ENCODE assay signal across 1 cellular context in genomic region chr1:203326830-203327683, GRCh38.
TF ChIP-seq lines count a peak whose summit lies in the region.

No MANE protein-coding gene starts in this region.

TF ChIP-seq in HCT116, 20 proteins besides CTCF, POLR2A, EP300 and RAD21 (continued from another document):
- TF ChIP-seq POLR2AphosphoS5 (IDR thresholded peaks at IDR 0.05; ENCODE audit: low read depth, low read length) (peak; percentile 63), ZNF274 (IDR thresholded peaks at IDR 0.05; ENCODE audit: low read depth, low read length) (no peak), EGR1 (IDR thresholded peaks at IDR 0.05; ENCODE audit: low read depth) (0 out of 2 replicates have a peak, but pooled peaks have one; percentile 12), CBX3 (IDR thresholded peaks at IDR 0.05; ENCODE audit: low read depth) (no peak)
